Comparison of ENCODE assay signal across 8 cellular contexts in genomic region chr12:120903382-120903817, GRCh38. TPM values are rescaled to one million over a fixed set of nuclear protein-coding genes. Genes with fewer than 3 reads are reported as not detected.
DNase-seq lines count a peak whose midpoint lies in the region; ATAC-seq and TF ChIP-seq lines count a peak whose summit lies in the region.

No MANE protein-coding gene starts in this region.

- peak overlapping the region; percentile 78 for H3K27ac ChIP-seq in caudate nucleus (ENCODE audit: low read depth, low read length)

- no peak for TF ChIP-seq RAD21 in Ishikawa (IDR thresholded peaks at IDR 0.05; ENCODE audit: low read depth)

- DNase-seq in DMS53 treated with DMSO at 0.1 percent for 48 hours (lab: John Stamatoyannopoulos, UW; ENCODE audit: unreplicated experiment) = peak; percentile 15
- peak; percentile 31 for DNase-seq in activated CD4-positive, CD25-positive, alpha-beta regulatory T cell treated with anti-CD3 and anti-CD28 coated beads, Interleukin-2, amount 50 U/mL, for 16 hours (ENCODE audit: low read depth, low spot score)
- peak in 51 of 61 donors; percentile 6 to 65 (median 34) for DNase-seq in caudate nucleus (lab: John Stamatoyannopoulos, UW)
- DNase-seq in left colon = peak; percentile 80 to 91
- peak; percentile 71 to 73 for DNase-seq in stimulated activated CD4-positive, alpha-beta T cell treated with anti-CD3 and anti-CD28 coated beads, Interleukin-2, amount 100 ng/mL, for 24 hours
- no peak for DNase-seq in GM19240 (ENCODE audit: insufficient read length, low spot score)

- TF ChIP-seq EP300 in Ishikawa (IDR thresholded peaks at IDR 0.05; ENCODE audit: borderline replicate concordance) = no peak

- intact Hi-C loops in left colon (cut with DNase I, micrococcal nuclease) = no loop called here

- ATAC-seq in GM21447 (IDR thresholded peaks at IDR 0.05; ENCODE audit: unreplicated experiment) (peak; percentile 61), left colon (peak; percentile 80)

TF ChIP-seq in Ishikawa, 13 proteins besides CTCF, POLR2A, EP300 and RAD21:
- no peak for TF ChIP-seq REST (IDR thresholded peaks at IDR 0.05; ENCODE audit: low read depth)
- peak; percentile 35; the same call in 1 of the 2 replicates for TF ChIP-seq ZBTB7A (IDR thresholded peaks at IDR 0.05; ENCODE audit: low read depth)
- no peak for TF ChIP-seq CEBPB (IDR thresholded peaks at IDR 0.05)
- TF ChIP-seq MAX (IDR thresholded peaks at IDR 0.05) = 0 out of 2 replicates have a peak, but pooled peaks have one; percentile 28
- no peak for TF ChIP-seq FOXM1 (IDR thresholded peaks at IDR 0.05; ENCODE audit: borderline replicate concordance, low read depth)

RNA-seq across cellular contexts. Expression of gene SPPL3, which starts 0.8 kb away (rescaled TPM):
- total RNA-seq in left colon = 10 to 100 TPM; 55.6 to 62.1 TPM
